ENCODE assay signal across 10 cellular contexts in genomic region chr11:71252434-71252781, GRCh38. TPM values are rescaled to one million over a fixed set of nuclear protein-coding genes. Genes with fewer than 3 reads are reported as not detected.
DNase-seq lines count a peak whose midpoint lies in the region; ATAC-seq and TF ChIP-seq lines count a peak whose summit lies in the region.
"Had no signal": no experiment of that assay in that cellular context is flagged by ENCODE, and none has a peak within 500 bp of the region (broad histone marks: within the 10 kb centered on the region; RNA-seq: fewer than 3 reads in every experiment).

SHANK2 (minus strand) TSS chr11:71252577; CDS start chr11:71147326, 105,251 bp downstream.

- H3K27me3 ChIP-seq in HAP-1 (ENCODE audit: low read depth) (peaks cover 50% of the 10 kb centered on the region), skeletal muscle satellite cell (ENCODE audit: control insufficient read depth, insufficient read depth, low read length) (peaks cover 21% of the 10 kb centered on the region)

- H3K9me3 Mint-ChIP-seq in activated B cell treated with CpG ODN at 0.5 μM for 24 hours (no peaks in the 10 kb centered on the region), natural killer cell (no peaks in the 10 kb centered on the region)

- H3K4me1 ChIP-seq in HAP-1 (no peaks in the 10 kb centered on the region), skeletal muscle satellite cell (ENCODE audit: control insufficient read depth, insufficient read depth, low read length) (peaks cover 25% of the 10 kb centered on the region)

- H3K9ac ChIP-seq in skeletal muscle satellite cell (ENCODE audit: low read depth, low read length), result peak within 1 kb of the TSS; percentile 69

- intact Hi-C loops in activated B cell treated with CpG ODN at 0.5 μM for 24 hours (cut with micrococcal nuclease) (loop anchor here (5.0 to 10.0 kb wide), 2 partner anchors 172 to 200 kb away; partner anchors contain the start of gene NADSYN1), natural killer cell (cut with micrococcal nuclease) (no loop called here)

- H3K4me2 ChIP-seq in skeletal muscle satellite cell (ENCODE audit: low read length), result peak within 1 kb of the TSS; percentile 91

- H3K4me1 Mint-ChIP-seq in activated B cell treated with CpG ODN at 0.5 μM for 24 hours, result peaks cover 25% of the 10 kb centered on the region
- H3K4me1 Mint-ChIP-seq in natural killer cell, result no peaks in the 10 kb centered on the region

- H3K36me3 ChIP-seq in HAP-1 (replicated peaks) (no peaks in the 10 kb centered on the region), skeletal muscle satellite cell (ENCODE audit: insufficient read depth, low read length) (no peaks in the 10 kb centered on the region)

- POLR2A ChIA-PET in activated B cell treated with CpG ODN at 0.5 μM for 24 hours (lab: Charles Lee), result no interaction called here

- H3K36me3 Mint-ChIP-seq in activated B cell treated with CpG ODN at 0.5 μM for 24 hours (ENCODE audit: low read depth) (no peaks in the 10 kb centered on the region), natural killer cell (no peaks in the 10 kb centered on the region)

- no peaks in the 10 kb centered on the region for H3K9me3 ChIP-seq in HAP-1
- no peaks in the 10 kb centered on the region for H3K9me3 ChIP-seq in skeletal muscle satellite cell (replicated peaks; ENCODE audit: low read length)

- no peak for DNase-seq in HAP-1 (ENCODE audit: low spot score in 2 of 2)
- DNase-seq in activated B cell treated with CpG ODN at 0.5 μM for 24 hours, result no peak
- DNase-seq in iPS-NIHi7 (ENCODE audit: extremely low spot score), result peak; percentile 75
- DNase-seq in natural killer cell, result no peak
- no peak for DNase-seq in DMS153 treated with DMSO at 0.1 percent for 48 hours (lab: John Stamatoyannopoulos, UW; ENCODE audit: unreplicated experiment)
- no peak for DNase-seq in SW 1271 (lab: John Stamatoyannopoulos, UW)
- DNase-seq in NCI-H1930 (lab: John Stamatoyannopoulos, UW), result no peak
- DNase-seq: activated naive CD4-positive, alpha-beta T cell treated with anti-CD3 and anti-CD28 coated beads for 36 hours; NCI-H2107 had no signal

- no peak within 1 kb of the TSS for H3K27ac Mint-ChIP-seq in activated B cell treated with CpG ODN at 0.5 μM for 24 hours
- no peak within 1 kb of the TSS for H3K27ac Mint-ChIP-seq in natural killer cell
- H3K27ac Mint-ChIP-seq: activated naive CD4-positive, alpha-beta T cell treated with anti-CD3 and anti-CD28 coated beads for 36 hours had no signal

- CTCF ChIA-PET in activated B cell treated with CpG ODN at 0.5 μM for 24 hours (lab: Charles Lee), result no interaction called here

- peak within 1 kb of the TSS; percentile 61 for H3K4me3 Mint-ChIP-seq in activated B cell treated with CpG ODN at 0.5 μM for 24 hours
- H3K4me3 Mint-ChIP-seq in natural killer cell, result no peak within 1 kb of the TSS
- H3K4me3 Mint-ChIP-seq: activated naive CD4-positive, alpha-beta T cell treated with anti-CD3 and anti-CD28 coated beads for 36 hours had no signal

- H3K27me3 Mint-ChIP-seq in activated B cell treated with CpG ODN at 0.5 μM for 24 hours, result peaks cover 52% of the 10 kb centered on the region
- H3K27me3 Mint-ChIP-seq in natural killer cell (ENCODE audit: low read depth in 2 of 2), result peaks cover 51 to 58% of the 10 kb centered on the region in 2 donors

- H3K4me3 ChIP-seq in HAP-1 (peak within 1 kb of the TSS; percentile 16), skeletal muscle satellite cell (ENCODE audit: low read length) (peak within 1 kb of the TSS; percentile 90)

- TF ChIP-seq CTCF in activated B cell treated with CpG ODN at 0.5 μM for 24 hours (IDR thresholded peaks at IDR 0.05) (no peak), natural killer cell (IDR thresholded peaks at IDR 0.05) (no peak)

- in situ Hi-C loops in HAP-1 (cut with MboI; ENCODE audit: low sequenced_read_pairs), result no loop called here

- no peak for ATAC-seq in activated B cell treated with CpG ODN at 0.5 μM for 24 hours (ENCODE audit: low read depth)
- ATAC-seq in natural killer cell, result no peak

RNA-seq across cellular contexts. Expression of gene SHANK2, which starts in this region (rescaled TPM):
- total RNA-seq in activated B cell treated with CpG ODN at 0.5 μM for 24 hours (0.24 and 0.56 TPM in 2 replicates), natural killer cell (1 to 10 TPM in 1 of 3 donors, not detected in 2; 4.9 TPM)
- total RNA-seq in skeletal muscle satellite cell (2012; rRNA removed), result 0.76 and 6.1 TPM in 2 replicates
- total RNA-seq: activated naive CD4-positive, alpha-beta T cell treated with anti-CD3 and anti-CD28 coated beads for 36 hours had no signal
